19 cellular contexts compared by ENCODE assay signal in the genomic region with DNA sequence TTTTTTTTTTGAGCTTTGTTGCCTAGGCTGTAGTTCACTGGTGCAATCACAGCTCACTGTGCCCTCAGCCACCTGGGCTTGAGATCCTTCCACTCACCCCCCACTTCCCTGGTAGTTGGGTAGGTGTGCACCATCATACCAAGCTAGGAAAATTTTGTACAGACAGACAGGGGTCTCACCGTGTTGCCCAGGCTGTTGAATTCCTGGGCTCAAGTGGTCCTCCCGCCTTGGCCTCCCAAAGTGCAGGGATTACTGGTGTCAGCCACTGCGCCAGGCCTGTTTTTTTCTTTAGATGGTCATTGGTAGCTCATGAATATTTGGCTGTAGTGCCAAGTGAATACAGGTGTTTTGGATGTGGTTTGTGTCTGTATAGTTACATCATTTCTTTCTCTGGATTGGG. TPM values are rescaled to one million over a fixed set of nuclear protein-coding genes. Genes with fewer than 3 reads are reported as not detected.
DNase-seq lines count a peak whose midpoint lies in the region; ATAC-seq and TF ChIP-seq lines count a peak whose summit lies in the region.
"Had no signal": no experiment of that assay in that cellular context is flagged by ENCODE, and none has a peak within 500 bp of the region (broad histone marks: within the 10 kb centered on the region; RNA-seq: fewer than 3 reads in every experiment).

No MANE protein-coding gene starts in this region.

- H3K4me3 Mint-ChIP-seq in activated CD4-positive, alpha-beta T cell treated with anti-CD3 and anti-CD28 coated beads for 36 hours: no peak overlapping the region

- POLR2A ChIA-PET in activated CD4-positive, alpha-beta T cell treated with anti-CD3 and anti-CD28 coated beads for 36 hours (lab: Charles Lee): interaction anchor here (0.6 to 1.6 kb wide), 2 partner anchors 9 to 18 kb away, joined by 4 to 5 read pairs; no protein-coding TSS in a partner anchor

- TF ChIP-seq POLR2A in esophagus muscularis mucosa (IDR thresholded peaks at IDR 0.05; ENCODE audit: low read depth): no peak

- H3K4me3 ChIP-seq in SK-N-MC (no peak overlapping the region), esophagus muscularis mucosa (no peak overlapping the region), smooth muscle cell (no peak overlapping the region)
- H3K4me3 ChIP-seq: coronary artery, ovary had no signal

- TF ChIP-seq CTCF in esophagus muscularis mucosa (IDR thresholded peaks at IDR 0.05): no peak
- TF ChIP-seq CTCF in smooth muscle cell (IDR thresholded peaks at IDR 0.05; ENCODE audit: borderline replicate concordance, insufficient read depth, poor library complexity, severe bottlenecking): no peak

- H3K4me1 ChIP-seq in esophagus muscularis mucosa (peaks cover 62 to 76% (median 68%) of the 10 kb centered on the region in 4 donors), smooth muscle cell (ENCODE audit: low read depth) (peaks cover 46% of the 10 kb centered on the region)

- no peaks in the 10 kb centered on the region for H3K27me3 Mint-ChIP-seq in activated CD4-positive, alpha-beta T cell treated with anti-CD3 and anti-CD28 coated beads for 36 hours

- no peak overlapping the region for H2AFZ ChIP-seq in smooth muscle cell (ENCODE audit: low read depth)

- DNase-seq in activated CD4-positive, alpha-beta T cell treated with anti-CD3 and anti-CD28 coated beads for 36 hours: no peak
- DNase-seq in activated CD4-positive, alpha-beta T cell treated with anti-CD3 and anti-CD28 coated beads for 1 hour: no peak
- DNase-seq in SK-N-MC (ENCODE audit: low read depth, low spot score) (no peak), esophagus muscularis mucosa (ENCODE audit: extremely low spot score) (no peak), smooth muscle cell (lab: John Stamatoyannopoulos, UW; ENCODE audit: unreplicated experiment) (no peak), H4 (ENCODE audit: low spot score) (no peak)
- no peak for DNase-seq in effector CD4-positive, alpha-beta T cell
- DNase-seq: activated gamma-delta T cell treated with Interleukin-2 at 50 U/mL for 16 hours; DMS79; foreskin keratinocyte; kidney glomerular epithelial cell; NCI-H226; ovary; RPMI8226; stimulated activated CD4-positive, alpha-beta T cell treated with anti-CD3 and anti-CD28 coated beads, Interleukin-2, amount 100 ng/mL, for 24 hours; stimulated activated naive CD4-positive, alpha-beta T cell treated with Interleukin-2 at 50 U/mL for 16 hours had no signal

- intact Hi-C loops in activated CD4-positive, alpha-beta T cell treated with anti-CD3 and anti-CD28 coated beads for 36 hours (cut with DNase I, micrococcal nuclease): no loop called here
- intact Hi-C loops in esophagus muscularis mucosa (cut with DNase I): no loop called here

- no peaks in the 10 kb centered on the region for H3K9me3 ChIP-seq in SK-N-MC (ENCODE audit: low read depth, low read length)
- no peaks in the 10 kb centered on the region for H3K9me3 ChIP-seq in esophagus muscularis mucosa
- no peaks in the 10 kb centered on the region for H3K9me3 ChIP-seq in smooth muscle cell (replicated peaks; ENCODE audit: low read depth)
- H3K9me3 ChIP-seq: ovary had no signal

- TF ChIP-seq EP300 in esophagus muscularis mucosa (IDR thresholded peaks at IDR 0.05): no peak

- no peak overlapping the region for H3K4me2 ChIP-seq in smooth muscle cell

- H3K9ac ChIP-seq in SK-N-MC (ENCODE audit: insufficient read length) (no peak overlapping the region), smooth muscle cell (ENCODE audit: low read depth) (no peak overlapping the region)

- H3K36me3 ChIP-seq in SK-N-MC (ENCODE audit: insufficient read depth, low read length): peaks cover 61% of the 10 kb centered on the region
- H3K36me3 ChIP-seq in esophagus muscularis mucosa: peaks cover 6 to 70% (median 40%) of the 10 kb centered on the region in 4 donors
- H3K36me3 ChIP-seq in smooth muscle cell (ENCODE audit: low read depth): no peaks in the 10 kb centered on the region
- H3K36me3 ChIP-seq: ovary had no signal

- CTCF ChIA-PET in activated CD4-positive, alpha-beta T cell treated with anti-CD3 and anti-CD28 coated beads for 36 hours (lab: Charles Lee): interaction anchor here (1.2 to 10.5 kb wide), 2 partner anchors 19 to 82 kb away, joined by 3 to 129 read pairs; partner anchors contain the start of gene VDAC2

- WGBS in esophagus muscularis mucosa: 87% methylated on average over 3 of the region's 3 CpGs
- 91% methylated on average over 3 of the region's 3 CpGs for WGBS in smooth muscle cell (ENCODE audit: low lambda C conversion rate)

- peaks cover 85% of the 10 kb centered on the region for H4K20me1 ChIP-seq in smooth muscle cell (ENCODE audit: low read depth)

- no peak for ATAC-seq in activated CD4-positive, alpha-beta T cell treated with anti-CD3 and anti-CD28 coated beads for 36 hours
- no peak for ATAC-seq in HG03280 (IDR thresholded peaks at IDR 0.05; ENCODE audit: unreplicated experiment)
- ATAC-seq: foreskin keratinocyte had no signal

- peaks cover 59% of the 10 kb centered on the region for H3K4me1 Mint-ChIP-seq in activated CD4-positive, alpha-beta T cell treated with anti-CD3 and anti-CD28 coated beads for 36 hours

- no peaks in the 10 kb centered on the region for H3K9me3 Mint-ChIP-seq in activated CD4-positive, alpha-beta T cell treated with anti-CD3 and anti-CD28 coated beads for 36 hours (ENCODE audit: low read depth)

- H3F3A ChIP-seq in smooth muscle cell (ENCODE audit: low read depth): peaks cover 62% of the 10 kb centered on the region

- H3K79me2 ChIP-seq in smooth muscle cell (ENCODE audit: low read depth): peaks cover 64% of the 10 kb centered on the region

- H3K27ac ChIP-seq in SK-N-MC (0 out of 2 replicates have a peak overlapping the region, but pooled peaks have one; percentile 50), esophagus muscularis mucosa (replicated peaks in 1 of 4) (peak overlapping the region; percentile 62 to 90 (median 86)), smooth muscle cell (ENCODE audit: low read depth) (peak overlapping the region; percentile 93)
- H3K27ac ChIP-seq: foreskin keratinocyte, ovary, VCaP had no signal

- H3K27me3 ChIP-seq in esophagus muscularis mucosa: no peaks in the 10 kb centered on the region
- no peaks in the 10 kb centered on the region for H3K27me3 ChIP-seq in smooth muscle cell (ENCODE audit: low read depth)
- H3K27me3 ChIP-seq: foreskin keratinocyte, ovary had no signal

- peak overlapping the region; percentile 69 for H3K27ac Mint-ChIP-seq in activated CD4-positive, alpha-beta T cell treated with anti-CD3 and anti-CD28 coated beads for 36 hours

- H3K36me3 Mint-ChIP-seq in activated CD4-positive, alpha-beta T cell treated with anti-CD3 and anti-CD28 coated beads for 36 hours (ENCODE audit: low read depth): peaks cover 62% of the 10 kb centered on the region

RNA-seq across cellular contexts. Expression of gene COMTD1, which starts 7.5 kb away (rescaled TPM):
- 10 to 100 TPM; 28.1 to 41.0 TPM for total RNA-seq in activated CD4-positive, alpha-beta T cell treated with anti-CD3 and anti-CD28 coated beads for 36 hours
- total RNA-seq in esophagus muscularis mucosa (10 to 100 TPM; 23.7 to 44.5 (median 28.1) TPM), smooth muscle cell (9.8 and 18.7 TPM in 2 replicates)
- polyA plus RNA-seq in smooth muscle cell: 8.4 and 9.4 TPM in 2 replicates
- 7.9 and 19.9 TPM in 2 replicates for total RNA-seq in H4 (2014; rRNA removed; shearing (Covaris generic))

RNA-seq across cellular contexts. Expression of gene VDAC2, which starts 17.7 kb away (rescaled TPM):
- 100 to 1,000 TPM; 122 to 233 TPM for total RNA-seq in activated CD4-positive, alpha-beta T cell treated with anti-CD3 and anti-CD28 coated beads for 36 hours
- total RNA-seq in esophagus muscularis mucosa: 100 to 1,000 TPM; 194 to 260 (median 234) TPM
- total RNA-seq in smooth muscle cell: 183 and 189 TPM in 2 replicates
- 207 and 237 TPM in 2 replicates for polyA plus RNA-seq in smooth muscle cell
- 230 and 259 TPM in 2 replicates for total RNA-seq in H4 (2014; rRNA removed; shearing (Covaris generic))
